Comparison of ENCODE assay signal across 8 cellular contexts in the genomic region with DNA sequence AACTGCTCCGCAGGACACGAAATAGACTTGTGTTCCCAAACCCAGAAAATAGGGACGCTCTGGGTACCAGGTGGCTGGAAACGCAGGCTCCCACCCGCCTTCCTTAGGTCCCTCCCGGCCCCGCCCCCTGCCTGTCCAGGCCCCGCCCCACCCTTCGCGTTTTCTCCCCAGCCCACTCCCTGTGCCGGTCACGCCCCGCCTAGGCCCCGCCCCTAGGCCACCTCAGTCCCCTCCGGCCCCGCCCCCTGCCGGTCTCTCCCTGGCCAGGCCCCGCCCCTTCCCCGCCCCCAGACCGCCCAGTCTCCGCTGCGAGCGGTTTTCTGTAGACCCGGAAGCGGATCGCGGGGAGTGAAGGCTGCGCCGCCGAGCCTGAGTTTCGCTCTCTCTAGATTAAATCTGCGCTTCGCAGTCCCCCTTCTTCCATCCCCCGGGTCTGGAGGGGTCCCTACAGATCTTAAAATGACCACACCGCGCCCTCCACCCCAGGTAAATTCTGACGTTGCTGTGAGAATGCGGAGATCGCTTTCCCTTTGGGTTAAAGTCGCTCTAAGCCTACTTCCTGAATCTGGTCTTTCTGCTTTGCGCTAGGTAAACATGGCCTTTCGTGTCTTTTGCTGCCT. TPM values are rescaled to one million over a fixed set of nuclear protein-coding genes. Genes with fewer than 3 reads are reported as not detected.
DNase-seq lines count a peak whose midpoint lies in the region; ATAC-seq and TF ChIP-seq lines count a peak whose summit lies in the region.

No MANE protein-coding gene starts in this region.

- H3K4me1 ChIP-seq in body of pancreas (peaks cover 28% of the 10 kb centered on the region), vagina (peaks cover 14% of the 10 kb centered on the region)

- intact Hi-C loops in body of pancreas (cut with DNase I): loop anchor here (10.0 kb wide), 1 partner anchor 138 kb away; a partner anchor contains a TSS
- intact Hi-C loops in vagina (cut with DNase I): loop anchor here (10.0 kb wide), 1 partner anchor 158 kb away; no protein-coding TSS in a partner anchor

- no peaks in the 10 kb centered on the region for H3K36me3 ChIP-seq in MG63
- peaks cover 0 to 2% of the 10 kb centered on the region in 2 donors for H3K36me3 ChIP-seq in body of pancreas (replicated peaks in 1 of 2; ENCODE audit: insufficient read depth in 1 of 2, low read depth in 2 of 2)
- peaks cover 0 to 24% of the 10 kb centered on the region in 2 donors for H3K36me3 ChIP-seq in vagina

- DNase-seq in GM10248 (ENCODE audit: extremely low spot score) (peak; percentile 99), MG63 (peak; percentile 30), T1000 (lab: John Stamatoyannopoulos, UW) (peak; percentile 93), body of pancreas (peak; percentile 98 to 99 (median 98)), iPS DF 19.7 (ENCODE audit: low read depth, low spot score) (peak; percentile 17), retina (peak; percentile 89), vagina (ENCODE audit: extremely low spot score in 2 of 2) (peak in 1 of 2 donors; percentile 94), NCI-H1105 (lab: John Stamatoyannopoulos, UW) (no peak)

- POLR2A ChIA-PET in GM10248 (lab: Yijun Ruan, JAX): no interaction called here

- H3K27me3 ChIP-seq in MG63 (no peaks in the 10 kb centered on the region), body of pancreas (no peaks in the 10 kb centered on the region), vagina (no peaks in the 10 kb centered on the region)

- no peak overlapping the region for H3K4me3 ChIP-seq in MG63
- peak overlapping the region; percentile 24 to 74 for H3K4me3 ChIP-seq in body of pancreas
- H3K4me3 ChIP-seq in vagina: peak overlapping the region; percentile 80 to 82

- peak; percentile 91 for ATAC-seq in body of pancreas

- TF ChIP-seq POLR2A in body of pancreas (IDR thresholded peaks at IDR 0.05): peak; percentile 29 to 78 (median 74)
- peak in 1 of 2 donors; percentile 73 for TF ChIP-seq POLR2A in vagina (IDR thresholded peaks at IDR 0.05)

- H3K9me3 ChIP-seq in MG63 (peaks cover 14% of the 10 kb centered on the region), body of pancreas (peaks cover 0 to 14% (median 0%) of the 10 kb centered on the region in 3 donors), vagina (peaks cover 6% of the 10 kb centered on the region)

- H3K27ac ChIP-seq in body of pancreas (peak overlapping the region; percentile 65 to 95 (median 85)), vagina (peak overlapping the region; percentile 79)

- WGBS in body of pancreas, 2 donors: 1% methylated on average over 16 to 42 of the region's 42 CpGs

- TF ChIP-seq CTCF in GM10248 (IDR thresholded peaks at IDR 0.05; ENCODE audit: control extremely low read depth, extremely low read depth, low read depth, missing control alignments): no peak
- peak in 1 of 7 experiments; percentile 1 for TF ChIP-seq CTCF in body of pancreas (IDR thresholded peaks at IDR 0.05)
- TF ChIP-seq CTCF in vagina (IDR thresholded peaks at IDR 0.05): no peak

- CTCF ChIA-PET in GM10248 (lab: Yijun Ruan, JAX): no interaction called here

RNA-seq across cellular contexts. Expression of a gene that starts 3.7 kb away (rescaled TPM):
- not detected in 2 replicates for total RNA-seq in MG63 (2014; rRNA removed; shearing (Covaris generic); ENCODE audit: low replicate concordance)
- total RNA-seq in body of pancreas (1 to 10 TPM in 1 of 2 donors, under 1 TPM in 1; 0.78 to 3.3 TPM), vagina (1.5 TPM)

RNA-seq across cellular contexts. Expression of a gene that starts 38.0 kb away (rescaled TPM):
- 0.69 and 1.5 TPM in 2 replicates for total RNA-seq in MG63 (2014; rRNA removed; shearing (Covaris generic); ENCODE audit: low replicate concordance)
- total RNA-seq in body of pancreas: 1 to 10 TPM; 4.0 to 9.9 TPM
- 11.8 TPM for total RNA-seq in vagina

RNA-seq across cellular contexts. Expression of a gene that starts 57.8 kb away (rescaled TPM):
- total RNA-seq in MG63 (2014; rRNA removed; shearing (Covaris generic); ENCODE audit: low replicate concordance): 0.59 and 4.7 TPM in 2 replicates
- total RNA-seq in body of pancreas: 1 to 10 TPM; 2.3 to 3.4 TPM
- 5.9 TPM for total RNA-seq in vagina
